ENCODE assay signal across 8 cellular contexts in genomic region chr9:31542384-31543055, GRCh38.
DNase-seq lines count a peak whose midpoint lies in the region; ATAC-seq and TF ChIP-seq lines count a peak whose summit lies in the region.

No MANE protein-coding gene starts in this region.

- H3K36me3 ChIP-seq in prostate gland, result no peaks in the 10 kb centered on the region

- H3K9me3 ChIP-seq in prostate gland, result no peaks in the 10 kb centered on the region

- 37% methylated on average over 5 of the region's 5 CpGs for WGBS in prostate gland

- H3K36me3 Mint-ChIP-seq in activated CD8-positive, alpha-beta memory T cell treated with anti-CD3 and anti-CD28 coated beads, Interleukin-2, amount 10 ng/mL, durations not matched to agents 7 days and 5 days, result no peaks in the 10 kb centered on the region

- peak; percentile 87 for ATAC-seq in activated CD8-positive, alpha-beta memory T cell treated with anti-CD3 and anti-CD28 coated beads, Interleukin-2, amount 10 ng/mL, durations not matched to agents 7 days and 5 days
- peak; percentile 99 for ATAC-seq in GM21529 (IDR thresholded peaks at IDR 0.05; ENCODE audit: unreplicated experiment)

- intact Hi-C loops in prostate gland (cut with DNase I), result no loop called here

- no peak overlapping the region for H3K4me3 ChIP-seq in prostate gland

- DNase-seq in activated CD8-positive, alpha-beta memory T cell treated with anti-CD3 and anti-CD28 coated beads, Interleukin-2, amount 10 ng/mL, durations not matched to agents 7 days and 5 days, result peak; percentile 60
- DNase-seq in activated CD8-positive, alpha-beta memory T cell treated with anti-CD3 and anti-CD28 coated beads, Interleukin-2, amount 50 U/mL, for 4 hours, result no peak
- DNase-seq in HPDE6-E6E7 (ENCODE audit: extremely low spot score) (peak; percentile 50), SK-N-DZ (ENCODE audit: low spot score) (peak; percentile 32), fibroblast of gingiva (ENCODE audit: low read depth) (peak; percentile 59), putamen (ENCODE audit: low spot score) (peak; percentile 2), prostate gland (ENCODE audit: low spot score) (no peak)

- H3K4me1 ChIP-seq in prostate gland (replicated peaks), result no peaks in the 10 kb centered on the region

- peaks cover 13% of the 10 kb centered on the region for H3K4me1 Mint-ChIP-seq in activated CD8-positive, alpha-beta memory T cell treated with anti-CD3 and anti-CD28 coated beads, Interleukin-2, amount 10 ng/mL, durations not matched to agents 7 days and 5 days

- no peak for TF ChIP-seq CTCF in prostate gland (IDR thresholded peaks at IDR 0.05)

- H3K27me3 Mint-ChIP-seq in activated CD8-positive, alpha-beta memory T cell treated with anti-CD3 and anti-CD28 coated beads, Interleukin-2, amount 10 ng/mL, durations not matched to agents 7 days and 5 days, result no peaks in the 10 kb centered on the region

- H3K27ac ChIP-seq in prostate gland, result no peak overlapping the region

- H3K9me3 Mint-ChIP-seq in activated CD8-positive, alpha-beta memory T cell treated with anti-CD3 and anti-CD28 coated beads, Interleukin-2, amount 10 ng/mL, durations not matched to agents 7 days and 5 days (ENCODE audit: low read depth), result peaks cover 2% of the 10 kb centered on the region

- peak overlapping the region; percentile 2 for H3K4me3 Mint-ChIP-seq in activated CD8-positive, alpha-beta memory T cell treated with anti-CD3 and anti-CD28 coated beads, Interleukin-2, amount 10 ng/mL, durations not matched to agents 7 days and 5 days

- CTCF ChIA-PET in activated CD8-positive, alpha-beta memory T cell treated with anti-CD3 and anti-CD28 coated beads, Interleukin-2, amount 10 ng/mL, durations not matched to agents 7 days and 5 days (lab: Charles Lee), result interaction anchor here (0.7 kb wide), 1 partner anchor 195 kb away, joined by 3 read pairs; no protein-coding TSS in a partner anchor

- no peak overlapping the region for H3K27ac Mint-ChIP-seq in activated CD8-positive, alpha-beta memory T cell treated with anti-CD3 and anti-CD28 coated beads, Interleukin-2, amount 10 ng/mL, durations not matched to agents 7 days and 5 days

- H3K27me3 ChIP-seq in prostate gland (replicated peaks; ENCODE audit: insufficient read depth), result no peaks in the 10 kb centered on the region

- TF ChIP-seq POLR2A in prostate gland (IDR thresholded peaks at IDR 0.05), result no peak

Comparison
In these comparisons a context has a peak if more than half of its experiments do, and no peak if none do; other contexts are left out.
1. DNase-seq: peak in activated CD8-positive, alpha-beta memory T cell treated with anti-CD3 and anti-CD28 coated beads, Interleukin-2, amount 10 ng/mL, durations not matched to agents 7 days and 5 days (single experiment), HPDE6-E6E7 (single experiment), SK-N-DZ (single experiment), fibroblast of gingiva (single experiment) and putamen (single experiment); none in activated CD8-positive, alpha-beta memory T cell treated with anti-CD3 and anti-CD28 coated beads, Interleukin-2, amount 50 U/mL, for 4 hours (single experiment) and prostate gland (single experiment).